In the genomic region with DNA sequence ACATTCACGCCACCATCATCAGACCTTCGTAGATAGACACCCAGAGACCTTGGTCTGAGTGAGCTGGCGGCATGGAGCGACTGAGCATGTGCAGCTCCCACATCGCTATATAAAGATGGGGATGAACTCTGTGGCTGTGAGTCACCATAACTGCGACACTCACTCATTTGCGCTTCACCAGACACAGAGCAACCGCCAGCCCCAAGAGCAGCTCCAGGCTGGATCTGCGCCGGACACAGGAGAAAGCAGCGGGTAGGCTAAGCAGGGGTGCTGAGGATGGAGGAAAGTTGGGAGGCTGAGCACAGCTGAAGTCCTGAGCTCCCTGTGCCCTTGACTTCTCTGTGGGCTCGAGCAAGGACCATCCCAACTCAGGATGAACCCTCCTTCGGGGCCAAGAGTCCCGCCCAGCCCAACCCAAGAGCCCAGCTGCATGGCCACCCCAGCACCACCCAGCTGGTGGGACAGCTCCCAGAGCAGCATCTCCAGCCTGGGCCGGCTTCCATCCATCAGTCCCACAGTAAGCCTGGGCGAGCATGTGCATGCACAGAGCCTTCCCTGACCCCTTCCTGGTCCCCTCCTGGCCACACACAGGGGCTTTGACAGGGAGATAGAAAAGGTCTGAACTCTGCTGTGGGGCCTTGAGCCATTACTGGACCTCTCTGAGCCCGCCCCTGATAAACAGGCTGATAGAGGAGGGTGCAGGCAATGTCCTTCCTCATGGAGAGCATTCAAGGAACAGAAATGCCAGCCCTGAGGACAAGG, we compare ENCODE assay signal across 14 cellular contexts. TPM values are rescaled to one million over a fixed set of nuclear protein-coding genes. Genes with fewer than 3 reads are reported as not detected.
DNase-seq lines count a peak whose midpoint lies in the region; ATAC-seq and TF ChIP-seq lines count a peak whose summit lies in the region.
"Had no signal": no experiment of that assay in that cellular context is flagged by ENCODE, and none has a peak within 500 bp of the region (broad histone marks: within the 10 kb centered on the region; RNA-seq: fewer than 3 reads in every experiment).

Gene OPN4 (plus strand): TSS at position 137 of the 762 bp plus-strand sequence. CDS start 237 bp downstream, at position 374.

- TF ChIP-seq CTCF in endodermal cell (conservative IDR thresholded peaks at IDR 0.05): no peak
- TF ChIP-seq CTCF in gastrocnemius medialis (IDR thresholded peaks at IDR 0.05 in 4 of 5, conservative IDR thresholded peaks at IDR 0.05 in 1 of 5): no peak
- TF ChIP-seq CTCF in mesothelial cell of epicardium (IDR thresholded peaks at IDR 0.05; ENCODE audit: unreplicated experiment): no peak

- H3K4me3 Mint-ChIP-seq in activated T-cell treated with anti-CD3 and anti-CD28 coated beads, Interleukin-2, amount 50 U/mL, for 24 hours: no peak within 1 kb of the TSS
- H3K4me3 Mint-ChIP-seq in activated T-cell treated with anti-CD3 and anti-CD28 coated beads, Interleukin-2, amount 50 U/mL, for 4 hours: no peak within 1 kb of the TSS
- H3K4me3 Mint-ChIP-seq in endodermal cell: no peak within 1 kb of the TSS
- no peak within 1 kb of the TSS for H3K4me3 Mint-ChIP-seq in mesothelial cell of epicardium

- DNase-seq in activated T-cell treated with anti-CD3 and anti-CD28 coated beads, Interleukin-2, amount 50 U/mL, for 24 hours: peak; percentile 11
- DNase-seq in activated T-cell treated with anti-CD3 and anti-CD28 coated beads, Interleukin-2, amount 50 U/mL, for 4 hours: no peak
- DNase-seq in NCI-H226 (peak; percentile 14), endodermal cell (peak; percentile 36), gastrocnemius medialis (no peak), mesothelial cell of epicardium (ENCODE audit: low spot score in 2 of 2, unreplicated experiment in 2 of 2) (no peak), NCI-H1092 (lab: John Stamatoyannopoulos, UW) (no peak)
- no peak for DNase-seq in NK-92 treated with Interleukin-12 subunit alpha and Interleukin-12 subunit beta, amount 100 ng/mL, for 24 hours (lab: John Stamatoyannopoulos, UW)
- DNase-seq: activated CD4-positive, alpha-beta T cell treated with anti-CD3 and anti-CD28 coated beads for 48 hours; Calu3; heart right ventricle; NCI-H1105 treated with DMSO at 0.1 percent for 48 hours had no signal

- H3K9me3 Mint-ChIP-seq in activated T-cell treated with anti-CD3 and anti-CD28 coated beads, Interleukin-2, amount 50 U/mL, for 24 hours: no peaks in the 10 kb centered on the region
- no peaks in the 10 kb centered on the region for H3K9me3 Mint-ChIP-seq in activated T-cell treated with anti-CD3 and anti-CD28 coated beads, Interleukin-2, amount 50 U/mL, for 4 hours
- H3K9me3 Mint-ChIP-seq in endodermal cell (no peaks in the 10 kb centered on the region), mesothelial cell of epicardium (no peaks in the 10 kb centered on the region)

- intact Hi-C loops in gastrocnemius medialis (cut with DNase I; ENCODE audit: low total_unique reads): no loop called here

- no peak within 1 kb of the TSS for H3K4me3 ChIP-seq in endodermal cell (ENCODE audit: low read length)
- H3K4me3 ChIP-seq in gastrocnemius medialis: no peak within 1 kb of the TSS
- H3K4me3 ChIP-seq: heart right ventricle, lung had no signal

- no peak for TF ChIP-seq POLR2A in gastrocnemius medialis (IDR thresholded peaks at IDR 0.05)

- no peaks in the 10 kb centered on the region for H3K36me3 Mint-ChIP-seq in activated T-cell treated with anti-CD3 and anti-CD28 coated beads, Interleukin-2, amount 50 U/mL, for 24 hours (ENCODE audit: low read depth)
- no peaks in the 10 kb centered on the region for H3K36me3 Mint-ChIP-seq in activated T-cell treated with anti-CD3 and anti-CD28 coated beads, Interleukin-2, amount 50 U/mL, for 4 hours (ENCODE audit: insufficient read depth)
- no peaks in the 10 kb centered on the region for H3K36me3 Mint-ChIP-seq in endodermal cell (ENCODE audit: low read depth)
- H3K36me3 Mint-ChIP-seq in mesothelial cell of epicardium: no peaks in the 10 kb centered on the region

- no peak within 1 kb of the TSS for H3K27ac ChIP-seq in endodermal cell (ENCODE audit: low read depth, low read length)
- peak within 1 kb of the TSS in 3 of 4 donors; percentile 19 to 46 (median 42) for H3K27ac ChIP-seq in gastrocnemius medialis
- H3K27ac ChIP-seq: heart right ventricle had no signal

- 93 to 96% methylated on average over 12 to 17 of the region's 17 CpGs for WGBS in endodermal cell (ENCODE audit: insufficient coverage in 1 of 2, insufficient read length in 1 of 2), 2 experiments

- in situ Hi-C loops in gastrocnemius medialis (cut with MboI; ENCODE audit: low sequenced_read_pairs in 4 of 4): no loop called here

- H3K27me3 ChIP-seq in endodermal cell (ENCODE audit: control insufficient read depth, insufficient read depth, low read length, poor library complexity, severe bottlenecking) (no peaks in the 10 kb centered on the region), gastrocnemius medialis (no peaks in the 10 kb centered on the region)

- no peaks in the 10 kb centered on the region for H3K4me1 Mint-ChIP-seq in activated T-cell treated with anti-CD3 and anti-CD28 coated beads, Interleukin-2, amount 50 U/mL, for 24 hours (ENCODE audit: low read depth)
- H3K4me1 Mint-ChIP-seq in activated T-cell treated with anti-CD3 and anti-CD28 coated beads, Interleukin-2, amount 50 U/mL, for 4 hours (ENCODE audit: low read depth): no peaks in the 10 kb centered on the region
- H3K4me1 Mint-ChIP-seq in endodermal cell: peaks cover 8% of the 10 kb centered on the region
- H3K4me1 Mint-ChIP-seq in mesothelial cell of epicardium: peaks cover 7% of the 10 kb centered on the region

- H3K27me3 Mint-ChIP-seq in activated T-cell treated with anti-CD3 and anti-CD28 coated beads, Interleukin-2, amount 50 U/mL, for 24 hours: no peaks in the 10 kb centered on the region
- no peaks in the 10 kb centered on the region for H3K27me3 Mint-ChIP-seq in activated T-cell treated with anti-CD3 and anti-CD28 coated beads, Interleukin-2, amount 50 U/mL, for 4 hours (ENCODE audit: low read depth)
- H3K27me3 Mint-ChIP-seq in endodermal cell (ENCODE audit: insufficient read depth): peaks cover 2% of the 10 kb centered on the region
- peaks cover 49% of the 10 kb centered on the region for H3K27me3 Mint-ChIP-seq in mesothelial cell of epicardium (ENCODE audit: low read depth)

- no peak within 1 kb of the TSS for H3K27ac Mint-ChIP-seq in activated T-cell treated with anti-CD3 and anti-CD28 coated beads, Interleukin-2, amount 50 U/mL, for 24 hours
- no peak within 1 kb of the TSS for H3K27ac Mint-ChIP-seq in endodermal cell
- H3K27ac Mint-ChIP-seq in mesothelial cell of epicardium: no peak within 1 kb of the TSS

- H3K9ac ChIP-seq in endodermal cell (ENCODE audit: extremely low read depth, low read length, poor library complexity, severe bottlenecking): no peak within 1 kb of the TSS

- no peaks in the 10 kb centered on the region for H3K4me1 ChIP-seq in endodermal cell (ENCODE audit: control insufficient read depth, insufficient read depth, low read length)
- peaks cover 5 to 15% of the 10 kb centered on the region in 2 donors for H3K4me1 ChIP-seq in gastrocnemius medialis

- H3K9me3 ChIP-seq in endodermal cell (ENCODE audit: control insufficient read depth, low read length) (no peaks in the 10 kb centered on the region), gastrocnemius medialis (no peaks in the 10 kb centered on the region)
- H3K9me3 ChIP-seq: heart right ventricle had no signal

- no peak for ATAC-seq in activated T-cell treated with anti-CD3 and anti-CD28 coated beads, Interleukin-2, amount 50 U/mL, for 4 hours
- no peak for ATAC-seq in gastrocnemius medialis
- ATAC-seq: heart right ventricle had no signal

- H3K36me3 ChIP-seq in endodermal cell (ENCODE audit: control insufficient read depth, insufficient read depth, low read length) (no peaks in the 10 kb centered on the region), gastrocnemius medialis (no peaks in the 10 kb centered on the region)
- H3K36me3 ChIP-seq: heart right ventricle had no signal

RNA-seq across cellular contexts. Expression of gene OPN4, which starts in this region (rescaled TPM):
- total RNA-seq in activated T-cell treated with anti-CD3 and anti-CD28 coated beads, Interleukin-2, amount 50 U/mL, for 4 hours: not detected
- not detected for total RNA-seq in endodermal cell
- not detected for polyA plus RNA-seq in endodermal cell (2013, experiment 1 of 2)
- polyA plus RNA-seq in endodermal cell (2013, experiment 2 of 2): not detected
- total RNA-seq in gastrocnemius medialis: 1 to 10 TPM in 1 of 4 donors, under 1 TPM in 2, not detected in 1; 0.13 to 4.2 (median 0.92) TPM
- not detected in 3 replicates for total RNA-seq in mesothelial cell of epicardium
- total RNA-seq: Calu3, ureter had no signal
- polyA plus RNA-seq: lung had no signal

Comparison
In these comparisons a context has a peak if more than half of its experiments do, and no peak if none do; other contexts are left out.
1. DNase-seq: peak in activated T-cell treated with anti-CD3 and anti-CD28 coated beads, Interleukin-2, amount 50 U/mL, for 24 hours (single experiment) and NCI-H226 (single experiment); none in activated T-cell treated with anti-CD3 and anti-CD28 coated beads, Interleukin-2, amount 50 U/mL, for 4 hours (single experiment), gastrocnemius medialis (0 of 2), mesothelial cell of epicardium (0 of 2), NK-92 treated with Interleukin-12 subunit alpha and Interleukin-12 subunit beta, amount 100 ng/mL, for 24 hours (single experiment) and NCI-H1092 (single experiment).
2. Peak in DNase-seq in endodermal cell; RNA of the gene not detected or under 1 TPM.